In genomic region chr20:54658525-54658924, GRCh38 we compare ENCODE assay signal across 24 cellular contexts.
"Had no signal": no experiment of that assay in that cellular context is flagged by ENCODE, and none has a peak within 500 bp of the region (broad histone marks: within the 10 kb centered on the region; RNA-seq: fewer than 3 reads in every experiment).

No MANE protein-coding gene starts in this region.

- H3K36me3 ChIP-seq: stomach, suprapubic skin, thoracic aorta, thyroid gland, tibial nerve, transverse colon, upper lobe of left lung, upper lobe of right lung, uterus, vagina had no signal

- H3K4me1 ChIP-seq: stomach, suprapubic skin, testis, thyroid gland, tibial nerve, transverse colon, upper lobe of left lung, upper lobe of right lung, uterus, vagina had no signal

- H3K27ac ChIP-seq: stomach, suprapubic skin, testis, thoracic aorta, thyroid gland, tibial nerve, transverse colon, upper lobe of left lung, upper lobe of right lung, uterus, vagina had no signal

- H3K27me3 ChIP-seq: stomach, testis, tibial nerve, transverse colon, upper lobe of left lung, uterus, vagina had no signal

- H3K9me3 ChIP-seq: stomach, suprapubic skin, testis, thoracic aorta, thyroid gland, tibial nerve, transverse colon, upper lobe of left lung, upper lobe of right lung, uterus, vagina had no signal

- DNase-seq: stimulated activated CD4-positive, alpha-beta T cell treated with anti-CD3 and anti-CD28 coated beads, Interleukin-2, amount 100 ng/mL, for 24 hours; stimulated activated CD4-positive, alpha-beta T cell treated with anti-CD3 and anti-CD28 coated beads, Interleukin-2, amount 100 ng/mL, for 48 hours; stimulated activated CD4-positive, alpha-beta T cell treated with anti-CD3 and anti-CD28 coated beads, Interleukin-4, amount 100 ng/mL, for 1 hour; stimulated activated CD4-positive, alpha-beta T cell treated with anti-CD3 and anti-CD28 coated beads, Interleukin-4, amount 100 ng/mL, for 24 hours; stimulated activated CD4-positive, alpha-beta T cell treated with anti-CD3 and anti-CD28 coated beads, Interleukin-4, amount 100 ng/mL, for 4 hours; stimulated activated CD8-positive, alpha-beta memory T cell treated with anti-CD3 and anti-CD28 coated beads, Interleukin-4, amount 100 ng/mL, for 48 hours; stimulated activated naive B cell treated with anti-CD40 and anti-IgM and Interleukin-4, amounts not matched to agents 10 μg/mL and 1 μg/mL and 100 μg/mL, for 72 hours; stimulated activated naive CD4-positive, alpha-beta T cell; stimulated activated naive CD4-positive, alpha-beta T cell treated with Interleukin-2 at 50 U/mL for 16 hours; stimulated activated naive CD8-positive, alpha-beta T cell treated with anti-CD3 and anti-CD28 coated beads, Interleukin-15, amount 100 ng/mL, for 72 hours; stimulated activated naive CD8-positive, alpha-beta T cell treated with anti-CD3 and anti-CD28 coated beads, Interleukin-15, Interleukin-2, amounts not matched to agents 100 U/mL and 50 U/mL, for 24 hours; stomach; substantia nigra; testis; thyroid gland; transverse colon; trophoblast cell; upper lobe of left lung; upper lobe of right lung; uterus had no signal

- H3K4me3 ChIP-seq: stomach, suprapubic skin, testis, thoracic aorta, thyroid gland, tibial nerve, transverse colon, upper lobe of left lung, upper lobe of right lung, uterus, vagina had no signal
